ENCODE assay signal across 12 cellular contexts in genomic region chr19:51971624-51972023, GRCh38. TPM values are rescaled to one million over a fixed set of nuclear protein-coding genes. Genes with fewer than 3 reads are reported as not detected.
DNase-seq lines count a peak whose midpoint lies in the region; ATAC-seq lines count a peak whose summit lies in the region.
"Had no signal": no experiment of that assay in that cellular context is flagged by ENCODE, and none has a peak within 500 bp of the region (broad histone marks: within the 10 kb centered on the region; RNA-seq: fewer than 3 reads in every experiment).

No MANE protein-coding gene starts in this region.

- H3K9me3 ChIP-seq in naive thymus-derived CD4-positive, alpha-beta T cell (ENCODE audit: control insufficient read depth in 2 of 3, low read length in 3 of 3), result peaks cover 36 to 97% (median 52%) of the 10 kb centered on the region in 3 experiments

- peaks cover 15 to 93% (median 84%) of the 10 kb centered on the region in 11 donors for H3K9me3 Mint-ChIP-seq in naive thymus-derived CD4-positive, alpha-beta T cell

- H3K4me3 Mint-ChIP-seq in naive thymus-derived CD4-positive, alpha-beta T cell, result peak overlapping the region in 3 of 10 donors; percentile 11 to 48 (median 27)
- H3K4me3 Mint-ChIP-seq: central memory CD8-positive, alpha-beta T cell had no signal

- H3K27me3 ChIP-seq in naive thymus-derived CD4-positive, alpha-beta T cell (ENCODE audit: control insufficient read depth in 2 of 2, insufficient read depth in 2 of 2, low read length in 2 of 2), result no peaks in the 10 kb centered on the region

- peaks cover 59 to 87% (median 62%) of the 10 kb centered on the region in 3 experiments for H3K36me3 ChIP-seq in naive thymus-derived CD4-positive, alpha-beta T cell (ENCODE audit: control insufficient read depth in 2 of 3, insufficient read depth in 3 of 3, low read length in 3 of 3)

- H3K27ac Mint-ChIP-seq in naive thymus-derived CD4-positive, alpha-beta T cell, result peak overlapping the region in 1 of 9 donors; percentile 44

- CTCF ChIA-PET in naive thymus-derived CD4-positive, alpha-beta T cell (lab: Charles Lee), result interaction anchor here (0.6 kb wide), 2 partner anchors 20 to 1542 kb away, joined by 3 read pairs; no protein-coding TSS in a partner anchor

- no peak overlapping the region for H3K27ac ChIP-seq in naive thymus-derived CD4-positive, alpha-beta T cell (ENCODE audit: low read depth, low read length)
- H3K27ac ChIP-seq: left ventricle myocardium inferior had no signal

- ATAC-seq in naive thymus-derived CD4-positive, alpha-beta T cell, result no peak
- ATAC-seq in HG02763 (IDR thresholded peaks at IDR 0.05; ENCODE audit: unreplicated experiment), result no peak
- no peak for ATAC-seq in GM18873 (IDR thresholded peaks at IDR 0.05; ENCODE audit: low FRiP score, unreplicated experiment)

- no peaks in the 10 kb centered on the region for H3K27me3 Mint-ChIP-seq in naive thymus-derived CD4-positive, alpha-beta T cell
- H3K27me3 Mint-ChIP-seq: central memory CD8-positive, alpha-beta T cell had no signal

- H3K4me1 ChIP-seq in naive thymus-derived CD4-positive, alpha-beta T cell (ENCODE audit: control insufficient read depth in 2 of 2, insufficient read depth in 2 of 2, low read length in 2 of 2), result no peaks in the 10 kb centered on the region

- peak overlapping the region; percentile 26 for H3K4me3 ChIP-seq in naive thymus-derived CD4-positive, alpha-beta T cell (ENCODE audit: low read length)
- H3K4me3 ChIP-seq: left ventricle myocardium inferior had no signal

- H3K4me1 Mint-ChIP-seq in naive thymus-derived CD4-positive, alpha-beta T cell, result peaks cover 0 to 6% (median 0%) of the 10 kb centered on the region in 7 donors
- H3K4me1 Mint-ChIP-seq: central memory CD8-positive, alpha-beta T cell had no signal

- intact Hi-C loops in naive thymus-derived CD4-positive, alpha-beta T cell (cut with micrococcal nuclease), result no loop called here

- peaks cover 44 to 87% (median 82%) of the 10 kb centered on the region in 5 donors for H3K36me3 Mint-ChIP-seq in naive thymus-derived CD4-positive, alpha-beta T cell

- DNase-seq in NCI-H748 (lab: John Stamatoyannopoulos, UW; ENCODE audit: unreplicated experiment), result peak; percentile 26
- DNase-seq in NCI-H748 treated with DMSO at 0.1 percent for 48 hours (lab: John Stamatoyannopoulos, UW), result no peak
- peak; percentile 22 for DNase-seq in M059J (ENCODE audit: low read depth)
- peak; percentile 19 for DNase-seq in dermis blood vessel endothelial cell
- DNase-seq in naive thymus-derived CD4-positive, alpha-beta T cell, result peak in 4 of 9 donors; percentile 17 to 38 (median 22)
- no peak for DNase-seq in AG20443 (ENCODE audit: low spot score)
- DNase-seq: KG1, left ventricle myocardium inferior, SHP77 had no signal

- POLR2A ChIA-PET in naive thymus-derived CD4-positive, alpha-beta T cell (lab: Charles Lee), result no interaction called here

RNA-seq across cellular contexts. Expression of gene ZNF350, which starts 15.0 kb away (rescaled TPM):
- total RNA-seq in M059J (2014; rRNA removed; shearing (Covaris generic)), result 4.0 and 9.3 TPM in 2 replicates
- 11.2 and 14.8 TPM in 2 replicates for total RNA-seq in dermis blood vessel endothelial cell
- 10 to 100 TPM; 18.1 to 43.7 (median 36.0) TPM for total RNA-seq in naive thymus-derived CD4-positive, alpha-beta T cell
- polyA plus RNA-seq in naive thymus-derived CD4-positive, alpha-beta T cell, result 10 to 100 TPM; 19.9 to 26.8 TPM

RNA-seq across cellular contexts. Expression of gene ZNF615, which starts 36.4 kb away (rescaled TPM):
- total RNA-seq in M059J (2014; rRNA removed; shearing (Covaris generic)), result 2.0 and 5.7 TPM in 2 replicates
- total RNA-seq in dermis blood vessel endothelial cell, result 11.9 and 12.9 TPM in 2 replicates
- 10 to 100 TPM in 3 of 5 experiments, 1 to 10 TPM in 2; 8.7 to 20.9 (median 11.0) TPM for total RNA-seq in naive thymus-derived CD4-positive, alpha-beta T cell
- 10 to 100 TPM; 11.5 to 12.1 TPM for polyA plus RNA-seq in naive thymus-derived CD4-positive, alpha-beta T cell

RNA-seq across cellular contexts. Expression of gene ZNF613, which starts 44.4 kb away (rescaled TPM):
- 4.3 and 8.1 TPM in 2 replicates for total RNA-seq in M059J (2014; rRNA removed; shearing (Covaris generic))
- total RNA-seq in dermis blood vessel endothelial cell, result 7.7 and 8.5 TPM in 2 replicates
- 1 to 10 TPM; 1.5 to 9.6 (median 5.2) TPM for total RNA-seq in naive thymus-derived CD4-positive, alpha-beta T cell
- polyA plus RNA-seq in naive thymus-derived CD4-positive, alpha-beta T cell, result 1 to 10 TPM; 3.3 to 8.2 TPM

RNA-seq across cellular contexts. Expression of gene ZNF614, which starts 56.6 kb away (rescaled TPM):
- 8.5 and 16.3 TPM in 2 replicates for total RNA-seq in M059J (2014; rRNA removed; shearing (Covaris generic))
- total RNA-seq in dermis blood vessel endothelial cell, result 9.9 and 10.1 TPM in 2 replicates
- total RNA-seq in naive thymus-derived CD4-positive, alpha-beta T cell, result 10 to 100 TPM in 3 of 5 experiments, 1 to 10 TPM in 2; 5.0 to 14.1 (median 11.1) TPM
- 1 to 10 TPM; 5.6 to 7.0 TPM for polyA plus RNA-seq in naive thymus-derived CD4-positive, alpha-beta T cell

Comparison
In these comparisons a context has a peak if more than half of its experiments do, and no peak if none do; other contexts are left out.
1. DNase-seq: peak in NCI-H748 (single experiment), M059J (single experiment) and dermis blood vessel endothelial cell (single experiment); none in NCI-H748 treated with DMSO at 0.1 percent for 48 hours (single experiment) and AG20443 (single experiment).